Comparison of ENCODE assay signal across 20 cellular contexts in genomic region chr16:86846136-86846535, GRCh38.
DNase-seq lines count a peak whose midpoint lies in the region; FAIRE-seq and TF ChIP-seq lines count a peak whose summit lies in the region.
"Had no signal": no experiment of that assay in that cellular context is flagged by ENCODE, and none has a peak within 500 bp of the region (broad histone marks: within the 10 kb centered on the region; RNA-seq: fewer than 3 reads in every experiment).

No MANE protein-coding gene starts in this region.

- in situ Hi-C loops in brain microvascular endothelial cell (cut with HindIII; ENCODE audit: low pct_ligation_motif_present, low sequenced_read_pairs) (no loop called here), GM13976 (cut with MboI; ENCODE audit: low sequenced_read_pairs, unreplicated experiment) (no loop called here)

- TF ChIP-seq POLR2A in endothelial cell of umbilical vein (IDR thresholded peaks at IDR 0.05; ENCODE audit: low read depth, low read length) = no peak

- peaks cover 4% of the 10 kb centered on the region for H3K9me3 Mint-ChIP-seq in activated CD4-positive, alpha-beta memory T cell treated with anti-CD3 and anti-CD28 coated beads, Interleukin-2, amount 10 ng/mL, durations not matched to agents 7 days and 5 days
- H3K9me3 Mint-ChIP-seq: CD4-positive, alpha-beta T cell had no signal

- intact Hi-C loops in endothelial cell of umbilical vein (cut with micrococcal nuclease) = no loop called here

- H3K79me2 ChIP-seq in endothelial cell of umbilical vein (ENCODE audit: control insufficient read depth, insufficient read depth, low read length) = no peaks in the 10 kb centered on the region

- H4K20me1 ChIP-seq in endothelial cell of umbilical vein (replicated peaks; ENCODE audit: control insufficient read depth, extremely low read depth, insufficient read depth, low read length) = no peaks in the 10 kb centered on the region

- H3K9me1 ChIP-seq in endothelial cell of umbilical vein (replicated peaks; ENCODE audit: control insufficient read depth, extremely low read depth, insufficient read depth, low read length) = no peaks in the 10 kb centered on the region

- no peaks in the 10 kb centered on the region for H3K27me3 Mint-ChIP-seq in activated CD4-positive, alpha-beta memory T cell treated with anti-CD3 and anti-CD28 coated beads, Interleukin-2, amount 10 ng/mL, durations not matched to agents 7 days and 5 days
- H3K27me3 Mint-ChIP-seq: CD4-positive, alpha-beta T cell had no signal

- CTCF ChIA-PET in endothelial cell of umbilical vein (lab: Charles Lee) = no interaction called here
- CTCF ChIA-PET in activated CD4-positive, alpha-beta memory T cell treated with anti-CD3 and anti-CD28 coated beads, Interleukin-2, amount 10 ng/mL, durations not matched to agents 7 days and 5 days (lab: Charles Lee) = no interaction called here

- H2AFZ ChIP-seq in endothelial cell of umbilical vein (ENCODE audit: low read depth, low read length) = no peak overlapping the region

- H3K4me2 ChIP-seq in endothelial cell of umbilical vein (ENCODE audit: insufficient read depth, low read length) = no peak overlapping the region
- H3K4me2 ChIP-seq: A549 had no signal

- dilution Hi-C loops in endothelial cell of umbilical vein (cut with MboI; ENCODE audit: extremely low pct_ligation_motif_present, low sequenced_read_pairs) = no loop called here

- H3K4me1 ChIP-seq in endothelial cell of umbilical vein (ENCODE audit: control insufficient read depth, extremely low read depth, insufficient read depth, low read length) = no peaks in the 10 kb centered on the region
- H3K4me1 ChIP-seq: A549, Caco-2 had no signal

- no TSS peak for BruUV-seq in endothelial cell of umbilical vein (replicated peaks; lab: Mats Ljungman, UMichigan)

- H3K27ac ChIP-seq in brain microvascular endothelial cell (no peak overlapping the region), endothelial cell of umbilical vein (ENCODE audit: insufficient read depth, low read depth, low read length) (no peak overlapping the region)
- H3K27ac ChIP-seq: 22Rv1, A549, C4-2B had no signal

- H3K4me1 Mint-ChIP-seq in activated CD4-positive, alpha-beta memory T cell treated with anti-CD3 and anti-CD28 coated beads, Interleukin-2, amount 10 ng/mL, durations not matched to agents 7 days and 5 days = no peaks in the 10 kb centered on the region

- H3K27me3 ChIP-seq in brain microvascular endothelial cell (replicated peaks) (no peaks in the 10 kb centered on the region), endothelial cell of umbilical vein (ENCODE audit: control insufficient read depth in 2 of 2, insufficient read depth in 2 of 2, low read length in 2 of 2) (no peaks in the 10 kb centered on the region)

- POLR2A ChIA-PET in endothelial cell of umbilical vein (lab: Charles Lee) = no interaction called here
- POLR2A ChIA-PET in activated CD4-positive, alpha-beta memory T cell treated with anti-CD3 and anti-CD28 coated beads, Interleukin-2, amount 10 ng/mL, durations not matched to agents 7 days and 5 days (lab: Charles Lee) = no interaction called here

- H3K4me3 Mint-ChIP-seq in activated CD4-positive, alpha-beta memory T cell treated with anti-CD3 and anti-CD28 coated beads, Interleukin-2, amount 10 ng/mL, durations not matched to agents 7 days and 5 days = no peak overlapping the region
- H3K4me3 Mint-ChIP-seq: CD4-positive, alpha-beta T cell; HFFc6 had no signal

- no peaks in the 10 kb centered on the region for H3K36me3 ChIP-seq in brain microvascular endothelial cell (replicated peaks)
- H3K36me3 ChIP-seq in endothelial cell of umbilical vein (ENCODE audit: control insufficient read depth in 2 of 2, extremely low read depth in 1 of 2, insufficient read depth in 2 of 2, low read length in 2 of 2) = no peaks in the 10 kb centered on the region

- DNase-seq in EH (ENCODE audit: low read depth) (peak; percentile 13), brain microvascular endothelial cell (peak; percentile 33), endothelial cell of umbilical vein (ENCODE audit: low read depth, low spot score) (peak; percentile 26), lung microvascular endothelial cell (ENCODE audit: low read depth in 2 of 2) (peak; percentile 29 to 52), GM13976 (ENCODE audit: low spot score) (no peak), NCI-H1048 (lab: John Stamatoyannopoulos, UW) (no peak)
- no peak for DNase-seq in activated CD4-positive, CD25-positive, alpha-beta regulatory T cell treated with anti-CD3 and anti-CD28 coated beads, Interleukin-2, amount 50 U/mL, for 72 hours
- DNase-seq in activated CD4-positive, alpha-beta memory T cell treated with anti-CD3 and anti-CD28 coated beads, Interleukin-2, amount 10 ng/mL, durations not matched to agents 7 days and 5 days = no peak
- DNase-seq: AML-193; Caco-2; CD4-positive, alpha-beta T cell; DMS153; DMS79; GF-D8; GOT3; H7; HFFc6 had no signal

- TF ChIP-seq CTCF in brain microvascular endothelial cell (IDR thresholded peaks at IDR 0.05; ENCODE audit: low read depth, low read length, missing control alignments) = no peak
- TF ChIP-seq CTCF in endothelial cell of umbilical vein (IDR thresholded peaks at IDR 0.05; ENCODE audit: extremely low read depth in 1 of 2, insufficient read depth in 1 of 2, low read depth in 1 of 2, low read length in 2 of 2) = no peak
- no peak for TF ChIP-seq CTCF in GM13976 (IDR thresholded peaks at IDR 0.05; ENCODE audit: borderline replicate concordance, control extremely low read depth, extremely low read depth, insufficient read depth, missing control alignments)

- H3K9me3 ChIP-seq in endothelial cell of umbilical vein (replicated peaks; ENCODE audit: control insufficient read depth, insufficient read depth, low read length) = no peaks in the 10 kb centered on the region
- H3K9me3 ChIP-seq: A549, Caco-2 had no signal

- no peak overlapping the region for H3K9ac ChIP-seq in endothelial cell of umbilical vein (replicated peaks; ENCODE audit: extremely low read depth, insufficient read depth, low read length)

- H3K4me3 ChIP-seq in brain microvascular endothelial cell (ENCODE audit: low read depth, low read length) (no peak overlapping the region), endothelial cell of umbilical vein (replicated peaks in 1 of 3; ENCODE audit: insufficient read depth in 1 of 3, low read depth in 1 of 3, low read length in 3 of 3) (no peak overlapping the region)
- H3K4me3 ChIP-seq: A549 had no signal

- no peak overlapping the region for H3K27ac Mint-ChIP-seq in activated CD4-positive, alpha-beta memory T cell treated with anti-CD3 and anti-CD28 coated beads, Interleukin-2, amount 10 ng/mL, durations not matched to agents 7 days and 5 days
- H3K27ac Mint-ChIP-seq: CD4-positive, alpha-beta T cell; HFFc6 had no signal

- no peak for FAIRE-seq in endothelial cell of umbilical vein (lab: Jason Lieb, UNC)
- FAIRE-seq: A549 had no signal

- no peaks in the 10 kb centered on the region for H3K36me3 Mint-ChIP-seq in activated CD4-positive, alpha-beta memory T cell treated with anti-CD3 and anti-CD28 coated beads, Interleukin-2, amount 10 ng/mL, durations not matched to agents 7 days and 5 days (ENCODE audit: low read depth)

TF ChIP-seq in endothelial cell of umbilical vein, 7 proteins besides CTCF, POLR2A, EP300 and RAD21:
- TF ChIP-seq EZH2 (IDR thresholded peaks at IDR 0.05; ENCODE audit: borderline replicate concordance, low read depth, low read length, severe bottlenecking) (no peak), FOS (IDR thresholded peaks at IDR 0.05; ENCODE audit: borderline replicate concordance, insufficient read depth, low read length) (no peak), JUN (IDR thresholded peaks at IDR 0.05; ENCODE audit: borderline replicate concordance, insufficient read depth, insufficient read length, low read depth) (no peak), MYC (IDR thresholded peaks at IDR 0.05; ENCODE audit: low read depth, low read length) (no peak), GATA2 (IDR thresholded peaks at IDR 0.05; ENCODE audit: insufficient read depth, insufficient read length, low read depth, low read length) (no peak), POLR2AphosphoS5 (IDR thresholded peaks at IDR 0.05; ENCODE audit: insufficient read depth, low read depth, low read length) (no peak)
- TF ChIP-seq, protein P1, sequence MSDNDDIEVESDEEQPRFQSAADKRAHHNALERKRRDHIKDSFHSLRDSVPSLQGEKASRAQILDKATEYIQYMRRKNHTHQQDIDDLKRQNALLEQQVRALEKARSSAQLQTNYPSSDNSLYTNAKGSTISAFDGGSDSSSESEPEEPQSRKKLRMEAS (IDR thresholded peaks at IDR 0.05; ENCODE audit: insufficient read depth, insufficient read length) = no peak

Comparison
In these comparisons a context has a peak if more than half of its experiments do, and no peak if none do; other contexts are left out.
1. DNase-seq: peak in EH (single experiment), brain microvascular endothelial cell (single experiment), endothelial cell of umbilical vein (single experiment) and lung microvascular endothelial cell (2 of 2); none in GM13976 (single experiment), NCI-H1048 (single experiment), activated CD4-positive, CD25-positive, alpha-beta regulatory T cell treated with anti-CD3 and anti-CD28 coated beads, Interleukin-2, amount 50 U/mL, for 72 hours (single experiment) and activated CD4-positive, alpha-beta memory T cell treated with anti-CD3 and anti-CD28 coated beads, Interleukin-2, amount 10 ng/mL, durations not matched to agents 7 days and 5 days (single experiment).